17 cellular contexts compared by ENCODE assay signal in genomic region chr3:7204848-7205156, GRCh38.
DNase-seq lines count a peak whose midpoint lies in the region; ATAC-seq and TF ChIP-seq lines count a peak whose summit lies in the region.
"Had no signal": no experiment of that assay in that cellular context is flagged by ENCODE, and none has a peak within 500 bp of the region (broad histone marks: within the 10 kb centered on the region; RNA-seq: fewer than 3 reads in every experiment).

No MANE protein-coding gene starts in this region.

- no peak overlapping the region for H3K4me3 ChIP-seq in Loucy (ENCODE audit: low read length, poor library complexity, severe bottlenecking)
- H3K4me3 ChIP-seq in gastrocnemius medialis, result no peak overlapping the region
- H3K4me3 ChIP-seq: prostate gland, testis had no signal

- DNase-seq in ACHN (peak; percentile 60), NCI-H2227 treated with DMSO at 0.1 percent for 48 hours (lab: John Stamatoyannopoulos, UW) (no peak), gastrocnemius medialis (no peak), NCI-H524 (lab: John Stamatoyannopoulos, UW) (no peak)
- no peak for DNase-seq in activated T-helper 1 cell treated with anti-CD3 and anti-CD28 coated beads, Interleukin-12 subunit alpha, Interleukin-12 subunit beta, Interleukin-2, Interleukin-4 antibody, amounts not matched to agents 30 ng/mL and 10 ng/mL and 1 ng/mL, durations not matched to agents 14 hours and 24 hours and 36 hours (ENCODE audit: low spot score)
- DNase-seq: 8988T; caudate nucleus; CD8-positive, alpha-beta T cell; NCI-H2029; SK-N-SH; testis; WERI-Rb-1 had no signal

- H3K9me3 ChIP-seq in Loucy (ENCODE audit: insufficient read depth, low read depth, low read length) (no peaks in the 10 kb centered on the region), gastrocnemius medialis (no peaks in the 10 kb centered on the region)
- H3K9me3 ChIP-seq: prostate gland, SK-N-SH, testis had no signal

- ATAC-seq in GM19452 (IDR thresholded peaks at IDR 0.05; ENCODE audit: unreplicated experiment) (peak; percentile 41), HG02938 (IDR thresholded peaks at IDR 0.05; ENCODE audit: unreplicated experiment) (peak; percentile 31), gastrocnemius medialis (no peak)
- ATAC-seq: CD8-positive, alpha-beta T cell had no signal

- TF ChIP-seq CTCF in Loucy (conservative IDR thresholded peaks at IDR 0.05; ENCODE audit: low read length) (no peak), gastrocnemius medialis (IDR thresholded peaks at IDR 0.05 in 4 of 5, conservative IDR thresholded peaks at IDR 0.05 in 1 of 5) (no peak)

- H2AFZ ChIP-seq in Loucy (ENCODE audit: low read length), result peak overlapping the region; percentile 21; the same call in 1 of the 2 replicates

- H3K9me2 ChIP-seq in Loucy (replicated peaks; ENCODE audit: low read depth, low read length), result no peaks in the 10 kb centered on the region
- H3K9me2 ChIP-seq: SK-N-SH had no signal

- H3K4me1 ChIP-seq in Loucy (ENCODE audit: insufficient read depth, low read length, poor library complexity, severe bottlenecking), result peaks cover 3% of the 10 kb centered on the region
- no peaks in the 10 kb centered on the region for H3K4me1 ChIP-seq in gastrocnemius medialis
- H3K4me1 ChIP-seq: prostate gland had no signal

- no peaks in the 10 kb centered on the region for H3K79me2 ChIP-seq in Loucy (ENCODE audit: insufficient read depth, low read length)

- H3K27ac Mint-ChIP-seq in activated T-helper 1 cell treated with anti-CD3 and anti-CD28 coated beads, Interleukin-12 subunit alpha, Interleukin-12 subunit beta, Interleukin-2, Interleukin-4 antibody, amounts not matched to agents 30 ng/mL and 10 ng/mL and 1 ng/mL, durations not matched to agents 14 hours and 24 hours and 36 hours, result no peak overlapping the region
- H3K27ac Mint-ChIP-seq: activated naive CD8-positive, alpha-beta T cell; CD8-positive, alpha-beta T cell had no signal

- no peaks in the 10 kb centered on the region for H3K36me3 Mint-ChIP-seq in activated T-helper 1 cell treated with anti-CD3 and anti-CD28 coated beads, Interleukin-12 subunit alpha, Interleukin-12 subunit beta, Interleukin-2, Interleukin-4 antibody, amounts not matched to agents 30 ng/mL and 10 ng/mL and 1 ng/mL, durations not matched to agents 14 hours and 24 hours and 36 hours (ENCODE audit: low read depth)
- H3K36me3 Mint-ChIP-seq: activated naive CD8-positive, alpha-beta T cell; CD8-positive, alpha-beta T cell had no signal

- no peak overlapping the region for H3K4me2 ChIP-seq in Loucy (ENCODE audit: low read depth, low read length, poor library complexity, severe bottlenecking)
- H3K4me2 ChIP-seq: SK-N-SH had no signal

- no peak overlapping the region for H3K9ac ChIP-seq in Loucy (ENCODE audit: low read depth, low read length, poor library complexity, severe bottlenecking)
- H3K9ac ChIP-seq: SK-N-SH had no signal

- H3K27me3 Mint-ChIP-seq in activated T-helper 1 cell treated with anti-CD3 and anti-CD28 coated beads, Interleukin-12 subunit alpha, Interleukin-12 subunit beta, Interleukin-2, Interleukin-4 antibody, amounts not matched to agents 30 ng/mL and 10 ng/mL and 1 ng/mL, durations not matched to agents 14 hours and 24 hours and 36 hours (ENCODE audit: insufficient read depth), result no peaks in the 10 kb centered on the region
- H3K27me3 Mint-ChIP-seq: activated naive CD8-positive, alpha-beta T cell had no signal

- H3K4me1 Mint-ChIP-seq in activated T-helper 1 cell treated with anti-CD3 and anti-CD28 coated beads, Interleukin-12 subunit alpha, Interleukin-12 subunit beta, Interleukin-2, Interleukin-4 antibody, amounts not matched to agents 30 ng/mL and 10 ng/mL and 1 ng/mL, durations not matched to agents 14 hours and 24 hours and 36 hours (ENCODE audit: low read depth), result no peaks in the 10 kb centered on the region

- in situ Hi-C loops in ACHN (cut with HindIII; ENCODE audit: low pct_ligation_motif_present, low pct_unique_long_range_greater_than_20kb, low sequenced_read_pairs) (no loop called here), gastrocnemius medialis (cut with MboI; ENCODE audit: low sequenced_read_pairs in 4 of 4) (no loop called here)

- peaks cover 9% of the 10 kb centered on the region for H3K9me3 Mint-ChIP-seq in activated T-helper 1 cell treated with anti-CD3 and anti-CD28 coated beads, Interleukin-12 subunit alpha, Interleukin-12 subunit beta, Interleukin-2, Interleukin-4 antibody, amounts not matched to agents 30 ng/mL and 10 ng/mL and 1 ng/mL, durations not matched to agents 14 hours and 24 hours and 36 hours

- H3F3A ChIP-seq in Loucy (ENCODE audit: low read depth), result no peaks in the 10 kb centered on the region

- H3K4me3 Mint-ChIP-seq in activated T-helper 1 cell treated with anti-CD3 and anti-CD28 coated beads, Interleukin-12 subunit alpha, Interleukin-12 subunit beta, Interleukin-2, Interleukin-4 antibody, amounts not matched to agents 30 ng/mL and 10 ng/mL and 1 ng/mL, durations not matched to agents 14 hours and 24 hours and 36 hours, result no peak overlapping the region
- H3K4me3 Mint-ChIP-seq: activated naive CD8-positive, alpha-beta T cell; CD8-positive, alpha-beta T cell had no signal

- no peak for TF ChIP-seq POLR2A in gastrocnemius medialis (IDR thresholded peaks at IDR 0.05)

- H3K36me3 ChIP-seq in Loucy (ENCODE audit: insufficient read depth, low read length) (no peaks in the 10 kb centered on the region), gastrocnemius medialis (no peaks in the 10 kb centered on the region)
- H3K36me3 ChIP-seq: prostate gland, WERI-Rb-1 had no signal

- H3K27me3 ChIP-seq in Loucy (ENCODE audit: insufficient read depth, low read length, poor library complexity, severe bottlenecking) (no peaks in the 10 kb centered on the region), gastrocnemius medialis (no peaks in the 10 kb centered on the region)
- H3K27me3 ChIP-seq: testis had no signal

- no peak overlapping the region for H3K27ac ChIP-seq in gastrocnemius medialis
- H3K27ac ChIP-seq: prostate gland, testis, WERI-Rb-1 had no signal

- H4K20me1 ChIP-seq in Loucy (ENCODE audit: insufficient read depth, low read length, poor library complexity, severe bottlenecking), result no peaks in the 10 kb centered on the region

- intact Hi-C loops in activated T-helper 1 cell treated with anti-CD3 and anti-CD28 coated beads, Interleukin-12 subunit alpha, Interleukin-12 subunit beta, Interleukin-2, Interleukin-4 antibody, amounts not matched to agents 30 ng/mL and 10 ng/mL and 1 ng/mL, durations not matched to agents 14 hours and 24 hours and 36 hours (cut with micrococcal nuclease), result no loop called here
- intact Hi-C loops in gastrocnemius medialis (cut with DNase I; ENCODE audit: low total_unique reads), result no loop called here

Comparison
In these comparisons a context has a peak if more than half of its experiments do, and no peak if none do; other contexts are left out.
1. ATAC-seq: peak in GM19452 (single experiment) and HG02938 (single experiment); none in gastrocnemius medialis (0 of 2).